5 cellular contexts compared by ENCODE assay signal in genomic region chr5:97991236-97991635, GRCh38.
"Had no signal": no experiment of that assay in that cellular context is flagged by ENCODE, and none has a peak within 500 bp of the region (broad histone marks: within the 10 kb centered on the region; RNA-seq: fewer than 3 reads in every experiment).

No MANE protein-coding gene starts in this region.

- H3K4me3 ChIP-seq: GM23338 had no signal

- H2AFZ ChIP-seq: GM23338 had no signal

- H3K4me2 ChIP-seq: GM23338 had no signal

- DNase-seq: H9, HCEC 1CT, KBM-7 had no signal

- H3K27ac ChIP-seq: HL-60 had no signal
